ENCODE assay signal across 2 cellular contexts in genomic region chr6:31149827-31150447, GRCh38.
TF ChIP-seq lines count a peak whose summit lies in the region.

No MANE protein-coding gene starts in this region.

TF ChIP-seq in liver, 16 proteins besides CTCF, POLR2A, EP300 and RAD21:
- TF ChIP-seq SP1 (IDR thresholded peaks at IDR 0.05) (peak; percentile 79), TAF1 (conservative IDR thresholded peaks at IDR 0.05) (no peak), FOXA1 (IDR thresholded peaks at IDR 0.05) (peak; percentile 57), JUND (IDR thresholded peaks at IDR 0.05) (peak in 1 of 2 donors; percentile 52), FOXA2 (IDR thresholded peaks at IDR 0.05) (peak; percentile 64), YY1 (IDR thresholded peaks at IDR 0.05) (peak; percentile 72), REST (IDR thresholded peaks at IDR 0.05) (peak; percentile 16), RXRA (IDR thresholded peaks at IDR 0.05) (peak; percentile 80 to 87), HNF4G (IDR thresholded peaks at IDR 0.05) (peak; percentile 28), HNF4A (conservative IDR thresholded peaks at IDR 0.05) (peak; percentile 58 to 73)
- TF ChIP-seq, protein P1, sequence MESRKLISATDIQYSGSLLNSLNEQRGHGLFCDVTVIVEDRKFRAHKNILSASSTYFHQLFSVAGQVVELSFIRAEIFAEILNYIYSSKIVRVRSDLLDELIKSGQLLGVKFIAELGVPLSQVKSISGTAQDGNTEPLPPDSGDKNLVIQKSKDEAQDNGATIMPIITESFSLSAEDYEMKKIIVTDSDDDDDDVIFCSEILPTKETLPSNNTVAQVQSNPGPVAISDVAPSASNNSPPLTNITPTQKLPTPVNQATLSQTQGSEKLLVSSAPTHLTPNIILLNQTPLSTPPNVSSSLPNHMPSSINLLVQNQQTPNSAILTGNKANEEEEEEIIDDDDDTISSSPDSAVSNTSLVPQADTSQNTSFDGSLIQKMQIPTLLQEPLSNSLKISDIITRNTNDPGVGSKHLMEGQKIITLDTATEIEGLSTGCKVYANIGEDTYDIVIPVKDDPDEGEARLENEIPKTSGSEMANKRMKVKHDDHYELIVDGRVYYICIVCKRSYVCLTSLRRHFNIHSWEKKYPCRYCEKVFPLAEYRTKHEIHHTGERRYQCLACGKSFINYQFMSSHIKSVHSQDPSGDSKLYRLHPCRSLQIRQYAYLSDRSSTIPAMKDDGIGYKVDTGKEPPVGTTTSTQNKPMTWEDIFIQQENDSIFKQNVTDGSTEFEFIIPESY (IDR thresholded peaks at IDR 0.05) = no peak

TF ChIP-seq in HepG2, 621 proteins besides CTCF, POLR2A, EP300 and RAD21:
- TF ChIP-seq, protein P2, sequence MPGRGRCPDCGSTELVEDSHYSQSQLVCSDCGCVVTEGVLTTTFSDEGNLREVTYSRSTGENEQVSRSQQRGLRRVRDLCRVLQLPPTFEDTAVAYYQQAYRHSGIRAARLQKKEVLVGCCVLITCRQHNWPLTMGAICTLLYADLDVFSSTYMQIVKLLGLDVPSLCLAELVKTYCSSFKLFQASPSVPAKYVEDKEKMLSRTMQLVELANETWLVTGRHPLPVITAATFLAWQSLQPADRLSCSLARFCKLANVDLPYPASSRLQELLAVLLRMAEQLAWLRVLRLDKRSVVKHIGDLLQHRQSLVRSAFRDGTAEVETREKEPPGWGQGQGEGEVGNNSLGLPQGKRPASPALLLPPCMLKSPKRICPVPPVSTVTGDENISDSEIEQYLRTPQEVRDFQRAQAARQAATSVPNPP (CRISPR knock-in tag; IDR thresholded peaks at IDR 0.05) = no peak
- TF ChIP-seq FIP1L1 (IDR thresholded peaks at IDR 0.05; ENCODE audit: borderline replicate concordance, insufficient read depth, low read depth, low read length) = no peak
- TF ChIP-seq ZNF7 (CRISPR knock-in tag; IDR thresholded peaks at IDR 0.05) = no peak
- no peak for TF ChIP-seq PAXIP1 (CRISPR knock-in tag; conservative IDR thresholded peaks at IDR 0.05)
- no peak for TF ChIP-seq CBFB (CRISPR knock-in tag; IDR thresholded peaks at IDR 0.05)
- no peak for TF ChIP-seq ARHGAP35 (CRISPR knock-in tag; IDR thresholded peaks at IDR 0.05; ENCODE audit: borderline replicate concordance)
- TF ChIP-seq ZNF703 (CRISPR knock-in tag; IDR thresholded peaks at IDR 0.05; ENCODE audit: borderline replicate concordance) = no peak
- TF ChIP-seq RFX1 (IDR thresholded peaks at IDR 0.05) = no peak
- no peak for TF ChIP-seq HOXA9 (CRISPR knock-in tag; IDR thresholded peaks at IDR 0.05; ENCODE audit: borderline replicate concordance)
- TF ChIP-seq DNMT1 (CRISPR knock-in tag; IDR thresholded peaks at IDR 0.05) = no peak
- TF ChIP-seq ELF1 (CRISPR knock-in tag; IDR thresholded peaks at IDR 0.05) = no peak
- no peak for TF ChIP-seq ZSCAN20 (CRISPR knock-in tag; IDR thresholded peaks at IDR 0.05; ENCODE audit: borderline replicate concordance)
- no peak for TF ChIP-seq SMYD3 (CRISPR knock-in tag; IDR thresholded peaks at IDR 0.05)
- no peak for TF ChIP-seq ZNF773 (CRISPR knock-in tag; IDR thresholded peaks at IDR 0.05; ENCODE audit: borderline replicate concordance)
- TF ChIP-seq ZNF274 (CRISPR knock-in tag; IDR thresholded peaks at IDR 0.05) = no peak
- no peak for TF ChIP-seq EHMT2 (IDR thresholded peaks at IDR 0.05; ENCODE audit: borderline replicate concordance, low read depth, low read length)
- TF ChIP-seq, protein P3, sequence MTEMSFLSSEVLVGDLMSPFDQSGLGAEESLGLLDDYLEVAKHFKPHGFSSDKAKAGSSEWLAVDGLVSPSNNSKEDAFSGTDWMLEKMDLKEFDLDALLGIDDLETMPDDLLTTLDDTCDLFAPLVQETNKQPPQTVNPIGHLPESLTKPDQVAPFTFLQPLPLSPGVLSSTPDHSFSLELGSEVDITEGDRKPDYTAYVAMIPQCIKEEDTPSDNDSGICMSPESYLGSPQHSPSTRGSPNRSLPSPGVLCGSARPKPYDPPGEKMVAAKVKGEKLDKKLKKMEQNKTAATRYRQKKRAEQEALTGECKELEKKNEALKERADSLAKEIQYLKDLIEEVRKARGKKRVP (CRISPR knock-in tag; IDR thresholded peaks at IDR 0.05) = no peak
- TF ChIP-seq DR1 (CRISPR knock-in tag; IDR thresholded peaks at IDR 0.05) = no peak
TF ChIP-seq in HepG2: peak in this region for 0.
